8 cellular contexts compared by ENCODE assay signal in genomic region chr7:129210256-129210988, GRCh38. TPM values are rescaled to one million over a fixed set of nuclear protein-coding genes. Genes with fewer than 3 reads are reported as not detected.
DNase-seq lines count a peak whose midpoint lies in the region; ATAC-seq lines count a peak whose summit lies in the region.

No MANE protein-coding gene starts in this region.

- no peak overlapping the region for H3K4me3 ChIP-seq in CD8-positive, alpha-beta memory T cell (ENCODE audit: low read length)
- H3K4me3 ChIP-seq in mesendoderm (ENCODE audit: low read length), result no peak overlapping the region

- H3K27ac ChIP-seq in CD8-positive, alpha-beta memory T cell (ENCODE audit: low read depth, low read length), result no peak overlapping the region
- no peak overlapping the region for H3K27ac ChIP-seq in mesendoderm (ENCODE audit: low read depth, low read length)

- H3K4ac ChIP-seq in mesendoderm (ENCODE audit: low read depth, low read length), result no peak overlapping the region

- no peaks in the 10 kb centered on the region for H3K36me3 Mint-ChIP-seq in CD8-positive, alpha-beta memory T cell
- no peaks in the 10 kb centered on the region for H3K36me3 Mint-ChIP-seq in activated CD4-positive, alpha-beta memory T cell treated with anti-CD3 and anti-CD28 coated beads, Interleukin-2, amount 10 ng/mL, durations not matched to agents 7 days and 5 days (ENCODE audit: low read depth)

- no peak overlapping the region for H2AK5ac ChIP-seq in mesendoderm (ENCODE audit: low read length)

- H3K56ac ChIP-seq in mesendoderm (ENCODE audit: low read length), result no peak overlapping the region

- H2BK5ac ChIP-seq in mesendoderm (ENCODE audit: low read length), result no peak overlapping the region

- H3K27ac Mint-ChIP-seq in CD8-positive, alpha-beta memory T cell, result peak overlapping the region in 1 of 8 donors; percentile 60
- H3K27ac Mint-ChIP-seq in activated CD4-positive, alpha-beta memory T cell treated with anti-CD3 and anti-CD28 coated beads, Interleukin-2, amount 10 ng/mL, durations not matched to agents 7 days and 5 days, result no peak overlapping the region

- ATAC-seq in GM21723 (IDR thresholded peaks at IDR 0.05; ENCODE audit: unreplicated experiment) (peak; percentile 59), GM21367 (IDR thresholded peaks at IDR 0.05; ENCODE audit: unreplicated experiment) (no peak)

- no peak overlapping the region for H3K18ac ChIP-seq in mesendoderm (ENCODE audit: low read length)

- no peaks in the 10 kb centered on the region for H3K9me3 ChIP-seq in CD8-positive, alpha-beta memory T cell (ENCODE audit: low read length)

- no peak overlapping the region for H3K9ac ChIP-seq in mesendoderm (ENCODE audit: low read length)

- no CpG with 5 or more reads among the region's 16 CpGs for WGBS in mesendoderm (ENCODE audit: extremely low coverage, insufficient coverage, low lambda C conversion rate)

- H3K4me1 Mint-ChIP-seq in CD8-positive, alpha-beta memory T cell, result peaks cover 6 to 10% (median 8%) of the 10 kb centered on the region in 3 donors
- no peaks in the 10 kb centered on the region for H3K4me1 Mint-ChIP-seq in activated CD4-positive, alpha-beta memory T cell treated with anti-CD3 and anti-CD28 coated beads, Interleukin-2, amount 10 ng/mL, durations not matched to agents 7 days and 5 days

- no peak overlapping the region for H4K5ac ChIP-seq in mesendoderm (ENCODE audit: low read length)

- no peaks in the 10 kb centered on the region for H3K9me3 Mint-ChIP-seq in CD8-positive, alpha-beta memory T cell
- no peaks in the 10 kb centered on the region for H3K9me3 Mint-ChIP-seq in activated CD4-positive, alpha-beta memory T cell treated with anti-CD3 and anti-CD28 coated beads, Interleukin-2, amount 10 ng/mL, durations not matched to agents 7 days and 5 days

- H3K4me3 Mint-ChIP-seq in CD8-positive, alpha-beta memory T cell, result no peak overlapping the region
- no peak overlapping the region for H3K4me3 Mint-ChIP-seq in activated CD4-positive, alpha-beta memory T cell treated with anti-CD3 and anti-CD28 coated beads, Interleukin-2, amount 10 ng/mL, durations not matched to agents 7 days and 5 days

- no peak overlapping the region for H3K4me2 ChIP-seq in mesendoderm (ENCODE audit: low read length)

- peaks cover 4 to 7% of the 10 kb centered on the region in 2 donors for H3K27me3 Mint-ChIP-seq in CD8-positive, alpha-beta memory T cell
- peaks cover 10% of the 10 kb centered on the region for H3K27me3 Mint-ChIP-seq in activated CD4-positive, alpha-beta memory T cell treated with anti-CD3 and anti-CD28 coated beads, Interleukin-2, amount 10 ng/mL, durations not matched to agents 7 days and 5 days

- H2BK120ac ChIP-seq in mesendoderm (ENCODE audit: low read depth, low read length), result no peak overlapping the region

- no peaks in the 10 kb centered on the region for H3K79me2 ChIP-seq in mesendoderm (ENCODE audit: control insufficient read depth, insufficient read depth, low read length)

- CTCF ChIA-PET in CD8-positive, alpha-beta memory T cell (lab: Charles Lee), result interaction anchor here (0.6 to 3.0 kb wide), 9 partner anchors 9 to 119 kb away, joined by 3 to 14 read pairs (median 3); no protein-coding TSS in a partner anchor
- CTCF ChIA-PET in activated CD4-positive, alpha-beta memory T cell treated with anti-CD3 and anti-CD28 coated beads, Interleukin-2, amount 10 ng/mL, durations not matched to agents 7 days and 5 days (lab: Charles Lee), result interaction anchor here (0.8 to 6.4 kb wide), 9 partner anchors 8 to 224 kb away, joined by 3 to 46 read pairs (median 3); partner anchors contain the start of gene STRIP2

- DNase-seq in CD8-positive, alpha-beta memory T cell, result peak; percentile 30 to 65 (median 39)
- peak; percentile 27 for DNase-seq in NCI-H2171 (lab: John Stamatoyannopoulos, UW)
- peak; percentile 65 for DNase-seq in activated CD4-positive, alpha-beta memory T cell treated with anti-CD3 and anti-CD28 coated beads, Interleukin-2, amount 10 ng/mL, durations not matched to agents 7 days and 5 days
- DNase-seq in effector CD4-positive, alpha-beta T cell, result peak; percentile 42
- peak; percentile 64 for DNase-seq in mesendoderm
- peak; percentile 31 to 47 for DNase-seq in stimulated activated CD8-positive, alpha-beta memory T cell treated with anti-CD3 and anti-CD28 coated beads, Interleukin-4, amount 100 ng/mL, for 1 hour (ENCODE audit: low read depth in 2 of 2, low spot score in 1 of 2)

- no peak overlapping the region for H4K8ac ChIP-seq in mesendoderm (ENCODE audit: low read depth, low read length)

- no peaks in the 10 kb centered on the region for H3K36me3 ChIP-seq in CD8-positive, alpha-beta memory T cell (ENCODE audit: insufficient read depth, low read length)
- H3K36me3 ChIP-seq in mesendoderm (ENCODE audit: control insufficient read depth, insufficient read depth, low read length), result no peaks in the 10 kb centered on the region

- no peaks in the 10 kb centered on the region for H3K79me1 ChIP-seq in mesendoderm (ENCODE audit: low read length)

- H3K23ac ChIP-seq in mesendoderm (ENCODE audit: low read length), result no peak overlapping the region

- H3K4me1 ChIP-seq in CD8-positive, alpha-beta memory T cell (ENCODE audit: insufficient read depth, low read length), result no peaks in the 10 kb centered on the region
- no peaks in the 10 kb centered on the region for H3K4me1 ChIP-seq in mesendoderm (ENCODE audit: control insufficient read depth, low read depth, low read length)

- H3K27me3 ChIP-seq in CD8-positive, alpha-beta memory T cell (ENCODE audit: insufficient read depth, low read length, poor library complexity, severe bottlenecking), result no peaks in the 10 kb centered on the region
- no peaks in the 10 kb centered on the region for H3K27me3 ChIP-seq in mesendoderm (ENCODE audit: insufficient read depth, low read length, poor library complexity)

- POLR2A ChIA-PET in CD8-positive, alpha-beta memory T cell (lab: Charles Lee), result interaction anchor here (0.6 kb wide), 1 partner anchor 1003 kb away, joined by 4 read pairs; no protein-coding TSS in a partner anchor
- POLR2A ChIA-PET in activated CD4-positive, alpha-beta memory T cell treated with anti-CD3 and anti-CD28 coated beads, Interleukin-2, amount 10 ng/mL, durations not matched to agents 7 days and 5 days (lab: Charles Lee), result no interaction called here

- H2BK15ac ChIP-seq in mesendoderm (replicated peaks; ENCODE audit: low read depth), result no peak overlapping the region

RNA-seq across cellular contexts. Expression of gene AHCYL2, which starts 14.4 kb away (rescaled TPM):
- 1 to 10 TPM; 8.2 to 8.4 TPM for total RNA-seq in CD8-positive, alpha-beta memory T cell
- polyA plus RNA-seq in CD8-positive, alpha-beta memory T cell, result 8.1 TPM
- total RNA-seq in activated CD4-positive, alpha-beta memory T cell treated with anti-CD3 and anti-CD28 coated beads, Interleukin-2, amount 10 ng/mL, durations not matched to agents 7 days and 5 days, result 10 to 100 TPM; 18.5 to 21.0 TPM
- polyA plus RNA-seq in mesendoderm (2013, experiment 1 of 2), result 8.3 TPM
- 7.1 TPM for polyA plus RNA-seq in mesendoderm (2013, experiment 2 of 2)

RNA-seq across cellular contexts. Expression of gene SMO, which starts 22.0 kb away (rescaled TPM):
- under 1 TPM; 0.22 to 0.33 TPM for total RNA-seq in CD8-positive, alpha-beta memory T cell
- not detected for polyA plus RNA-seq in CD8-positive, alpha-beta memory T cell
- not detected for total RNA-seq in activated CD4-positive, alpha-beta memory T cell treated with anti-CD3 and anti-CD28 coated beads, Interleukin-2, amount 10 ng/mL, durations not matched to agents 7 days and 5 days
- 29.4 TPM for polyA plus RNA-seq in mesendoderm (2013, experiment 1 of 2)
- polyA plus RNA-seq in mesendoderm (2013, experiment 2 of 2), result 30.0 TPM
